Comparison of ENCODE assay signal across 9 cellular contexts in the genomic region with DNA sequence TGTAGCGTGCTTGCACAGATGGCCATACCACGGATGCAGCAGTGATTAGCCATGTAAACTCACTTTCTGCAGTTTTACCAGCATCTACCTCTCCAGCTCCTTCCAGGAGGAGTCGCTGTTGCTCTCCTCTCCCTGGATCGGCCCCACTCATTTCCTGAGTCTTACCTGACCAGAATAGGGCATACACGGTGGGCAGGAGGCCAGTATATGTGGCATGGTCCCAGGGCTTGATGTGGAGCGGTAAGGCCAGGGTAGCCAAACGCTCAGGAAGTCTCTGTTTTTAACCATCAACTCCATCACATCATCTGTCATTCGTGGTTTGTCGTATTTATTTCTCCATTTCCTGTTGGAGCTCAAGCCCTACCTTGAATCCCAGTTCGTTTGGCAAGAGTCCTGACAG.
DNase-seq lines count a peak whose midpoint lies in the region; ATAC-seq and TF ChIP-seq lines count a peak whose summit lies in the region.
"Had no signal": no experiment of that assay in that cellular context is flagged by ENCODE, and none has a peak within 500 bp of the region (broad histone marks: within the 10 kb centered on the region; RNA-seq: fewer than 3 reads in every experiment).

No MANE protein-coding gene starts in this region.

- no peaks in the 10 kb centered on the region for H3K27me3 Mint-ChIP-seq in stimulated activated naive CD8-positive, alpha-beta T cell treated with anti-CD3 and anti-CD28 coated beads, Interleukin-15, amount 100 ng/mL, for 72 hours

- H3K4me1 Mint-ChIP-seq in stimulated activated naive CD8-positive, alpha-beta T cell treated with anti-CD3 and anti-CD28 coated beads, Interleukin-15, amount 100 ng/mL, for 72 hours = peaks cover 10% of the 10 kb centered on the region
- H3K4me1 Mint-ChIP-seq: naive B cell had no signal

- H3K79me2 ChIP-seq in SU-DHL-6 (ENCODE audit: insufficient read depth, low read length) = no peaks in the 10 kb centered on the region

- no peak overlapping the region for H2AFZ ChIP-seq in SU-DHL-6 (ENCODE audit: low read depth, low read length, severe bottlenecking)

- peak; percentile 77 for DNase-seq in DMS53 (lab: John Stamatoyannopoulos, UW)
- peak; percentile 37 for DNase-seq in glomerular endothelial cell (ENCODE audit: extremely low read depth, low read depth, low spot score)
- peak; percentile 15 to 26 for DNase-seq in stimulated activated naive CD8-positive, alpha-beta T cell treated with anti-CD3 and anti-CD28 coated beads, Interleukin-15, amount 100 ng/mL, for 72 hours
- no peak for DNase-seq in NCI-H146 (lab: John Stamatoyannopoulos, UW)
- DNase-seq: naive B cell had no signal

- H3K9me3 ChIP-seq in HEK293 (ENCODE audit: control insufficient read depth, insufficient read depth, low read depth, low read length) (no peaks in the 10 kb centered on the region), SU-DHL-6 (ENCODE audit: insufficient read depth, low read length) (no peaks in the 10 kb centered on the region)

- H3K9me3 Mint-ChIP-seq in stimulated activated naive CD8-positive, alpha-beta T cell treated with anti-CD3 and anti-CD28 coated beads, Interleukin-15, amount 100 ng/mL, for 72 hours = no peaks in the 10 kb centered on the region
- H3K9me3 Mint-ChIP-seq: naive B cell had no signal

- H3K9ac ChIP-seq in SU-DHL-6 (ENCODE audit: low read length) = no peak overlapping the region

- POLR2A ChIA-PET in HEK293 (lab: Yijun Ruan, JAX) = no interaction called here

- H3K27ac Mint-ChIP-seq in stimulated activated naive CD8-positive, alpha-beta T cell treated with anti-CD3 and anti-CD28 coated beads, Interleukin-15, amount 100 ng/mL, for 72 hours = peak overlapping the region in 1 of 2 donors; percentile 55

- TF ChIP-seq CTCF in HEK293 (tag by site-specific recombination; IDR thresholded peaks at IDR 0.05) (no peak), SU-DHL-6 (IDR thresholded peaks at IDR 0.05; ENCODE audit: insufficient read depth, low read length, poor library complexity, severe bottlenecking) (peak; percentile 24)

- H3K4me3 ChIP-seq in HEK293 (ENCODE audit: low read depth, low read length) = no peak overlapping the region
- H3K4me3 ChIP-seq in SU-DHL-6 (ENCODE audit: insufficient read depth, low read length, poor library complexity, severe bottlenecking) = no peak overlapping the region

- no peaks in the 10 kb centered on the region for H3K4me1 ChIP-seq in HEK293 (ENCODE audit: control insufficient read depth, insufficient read depth, low read length)

- H4K20me1 ChIP-seq in SU-DHL-6 (ENCODE audit: low read depth, low read length) = no peaks in the 10 kb centered on the region

- no peaks in the 10 kb centered on the region for H3K27me3 ChIP-seq in SU-DHL-6 (ENCODE audit: low read length)

- H3K27ac ChIP-seq in HEK293 (ENCODE audit: extremely low read depth, low read depth, low read length) (no peak overlapping the region), SU-DHL-6 (ENCODE audit: low read depth, low read length) (no peak overlapping the region)

- H3K9me2 ChIP-seq in SU-DHL-6 (replicated peaks; ENCODE audit: insufficient read depth, low read length) = no peaks in the 10 kb centered on the region

- no peak overlapping the region for H3K4me2 ChIP-seq in SU-DHL-6 (ENCODE audit: low read depth, low read length, poor library complexity, severe bottlenecking)

- no peaks in the 10 kb centered on the region for H3F3A ChIP-seq in SU-DHL-6 (ENCODE audit: insufficient read depth)

- CTCF ChIA-PET in HEK293 (lab: Yijun Ruan, JAX) = interaction anchor here (0.6 to 2.0 kb wide), 21 partner anchors 9 to 1442 kb away, joined by 3 to 15 read pairs (median 3); no protein-coding TSS in a partner anchor

- no peak overlapping the region for H3K4me3 Mint-ChIP-seq in stimulated activated naive CD8-positive, alpha-beta T cell treated with anti-CD3 and anti-CD28 coated beads, Interleukin-15, amount 100 ng/mL, for 72 hours
- H3K4me3 Mint-ChIP-seq: naive B cell had no signal

- ATAC-seq in stimulated activated naive CD8-positive, alpha-beta T cell treated with anti-CD3 and anti-CD28 coated beads, Interleukin-15, amount 100 ng/mL, for 72 hours = peak; percentile 64
- no peak for ATAC-seq in GM21528 (IDR thresholded peaks at IDR 0.05; ENCODE audit: low FRiP score, unreplicated experiment)
- ATAC-seq in GM21367 (IDR thresholded peaks at IDR 0.05; ENCODE audit: unreplicated experiment) = no peak

- H3K36me3 ChIP-seq in HEK293 (ENCODE audit: control insufficient read depth in 2 of 2, insufficient read depth in 1 of 2, low read length in 2 of 2) (no peaks in the 10 kb centered on the region), SU-DHL-6 (ENCODE audit: low read length) (no peaks in the 10 kb centered on the region)

TF ChIP-seq in HEK293, 187 proteins besides CTCF, POLR2A, EP300 and RAD21:
- TF ChIP-seq ZNF654 (tag by site-specific recombination; IDR thresholded peaks at IDR 0.05; ENCODE audit: low read depth) (peak; percentile 44; the same call in 1 of the 2 replicates), HOXA7 (CRISPR knock-in tag; IDR thresholded peaks at IDR 0.05; ENCODE audit: borderline replicate concordance) (peak; percentile 84; the same call in 1 of the 2 replicates), ZNF785 (tag by site-specific recombination; IDR thresholded peaks at IDR 0.05) (peak; percentile 86), SETDB1 (IDR thresholded peaks at IDR 0.05; ENCODE audit: insufficient read length, low read length) (no peak)
